21 cellular contexts compared by ENCODE assay signal in the genomic region with DNA sequence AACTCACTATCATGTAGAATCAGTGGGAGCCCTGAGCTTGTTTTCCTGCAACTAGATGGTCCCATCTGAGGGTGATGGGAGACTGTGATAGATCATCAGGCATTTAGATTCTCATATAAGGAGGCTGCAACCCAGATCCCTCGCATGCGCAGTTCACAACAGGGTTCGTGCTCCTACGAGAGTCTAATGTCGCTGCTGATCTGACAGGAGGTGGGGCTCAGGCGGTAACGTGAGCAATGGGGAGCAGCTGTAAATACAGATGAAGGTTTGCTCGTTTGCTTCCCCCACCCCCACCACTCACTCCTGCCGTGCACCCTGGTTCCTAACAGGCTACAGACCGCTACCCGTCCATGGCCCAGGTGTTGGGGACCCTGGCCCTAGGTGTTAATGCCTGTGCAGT.
A peak's percentile ranks its signal among the peaks of the same experiment; 100 is the strongest.
DNase-seq lines count a peak whose midpoint lies in the region; ATAC-seq and TF ChIP-seq lines count a peak whose summit lies in the region.
"Had no signal": no experiment of that assay in that cellular context is flagged by ENCODE, and none has a peak within 500 bp of the region (broad histone marks: within the 10 kb centered on the region; RNA-seq: fewer than 3 reads in every experiment).

No MANE protein-coding gene starts in this region.

- peaks cover 18% of the 10 kb centered on the region for H3K36me3 ChIP-seq in CD4-positive, alpha-beta memory T cell (ENCODE audit: insufficient read depth, low read length)
- H3K36me3 ChIP-seq: SJSA1 had no signal

- peak overlapping the region; percentile 43 to 92 (median 85) for H3K27ac Mint-ChIP-seq in CD4-positive, alpha-beta memory T cell
- H3K27ac Mint-ChIP-seq in activated naive CD8-positive, alpha-beta T cell treated with anti-CD3 and anti-CD28 coated beads, Interleukin-2, amount 10 ng/mL, durations not matched to agents 7 days and 5 days = peak overlapping the region; percentile 36
- H3K27ac Mint-ChIP-seq in neural crest cell (ENCODE audit: unreplicated experiment) = peak overlapping the region; percentile 86
- H3K27ac Mint-ChIP-seq: activated CD4-positive, alpha-beta memory T cell treated with anti-CD3 and anti-CD28 coated beads, Interleukin-2, amount 10 ng/mL, durations not matched to agents 7 days and 5 days; progenitor cell of endocrine pancreas had no signal

- no peak for TF ChIP-seq CTCF in C4-2B (conservative IDR thresholded peaks at IDR 0.05)
- no peak for TF ChIP-seq CTCF in neural crest cell (conservative IDR thresholded peaks at IDR 0.05)

- peaks cover 45 to 61% of the 10 kb centered on the region in 2 donors for H3K36me3 Mint-ChIP-seq in CD4-positive, alpha-beta memory T cell
- peaks cover 30% of the 10 kb centered on the region for H3K36me3 Mint-ChIP-seq in activated naive CD8-positive, alpha-beta T cell treated with anti-CD3 and anti-CD28 coated beads, Interleukin-2, amount 10 ng/mL, durations not matched to agents 7 days and 5 days
- peaks cover 34% of the 10 kb centered on the region for H3K36me3 Mint-ChIP-seq in neural crest cell (ENCODE audit: low read depth)

- POLR2A ChIA-PET in CD4-positive, alpha-beta memory T cell (lab: Charles Lee; ENCODE audit: partially characterized antibody) = interaction anchor here (1.6 kb wide), 1 partner anchor 166 kb away, joined by 11 read pairs; the partner anchor contains the start of gene CMPK2
- POLR2A ChIA-PET in activated naive CD8-positive, alpha-beta T cell treated with anti-CD3 and anti-CD28 coated beads, Interleukin-2, amount 10 ng/mL, durations not matched to agents 7 days and 5 days (lab: Charles Lee) = interaction anchor here (1.5 kb wide), 1 partner anchor 9 kb away, joined by 3 read pairs; no protein-coding TSS in a partner anchor

- no peak for ATAC-seq in activated naive CD8-positive, alpha-beta T cell treated with anti-CD3 and anti-CD28 coated beads, Interleukin-2, amount 10 ng/mL, durations not matched to agents 7 days and 5 days (ENCODE audit: low read depth)
- no peak for ATAC-seq in GM18517 (IDR thresholded peaks at IDR 0.05; ENCODE audit: unreplicated experiment)

- intact Hi-C loops in CD4-positive, alpha-beta memory T cell (cut with micrococcal nuclease) = loop anchor here (1.0 kb wide), 1 partner anchor 134 kb away; no protein-coding TSS in a partner anchor

- H3K4me3 Mint-ChIP-seq in CD4-positive, alpha-beta memory T cell = no peak overlapping the region
- H3K4me3 Mint-ChIP-seq in activated naive CD8-positive, alpha-beta T cell treated with anti-CD3 and anti-CD28 coated beads, Interleukin-2, amount 10 ng/mL, durations not matched to agents 7 days and 5 days = no peak overlapping the region
- H3K4me3 Mint-ChIP-seq in neural crest cell = no peak overlapping the region
- H3K4me3 Mint-ChIP-seq: activated CD4-positive, alpha-beta memory T cell treated with anti-CD3 and anti-CD28 coated beads, Interleukin-2, amount 10 ng/mL, durations not matched to agents 7 days and 5 days; CD4-positive, CD25-positive, alpha-beta regulatory T cell; stimulated activated naive CD8-positive, alpha-beta T cell treated with anti-CD3 and anti-CD28 coated beads, Interleukin-15, amount 100 ng/mL, for 72 hours had no signal

- H3K4me3 ChIP-seq in CD4-positive, alpha-beta memory T cell (ENCODE audit: low read length in 2 of 2) = no peak overlapping the region
- H3K4me3 ChIP-seq: hepatocyte, SJSA1, tibial artery had no signal

- H3K27ac ChIP-seq in C4-2B = peak overlapping the region; percentile 49
- no peak overlapping the region for H3K27ac ChIP-seq in CD4-positive, alpha-beta memory T cell (ENCODE audit: low read depth, low read length)
- H3K27ac ChIP-seq: hepatocyte, SJSA1, tibial artery had no signal

- no peaks in the 10 kb centered on the region for H3K9me3 ChIP-seq in CD4-positive, alpha-beta memory T cell (ENCODE audit: control insufficient read depth in 1 of 2, low read length in 2 of 2)
- H3K9me3 ChIP-seq: SJSA1, tibial artery had no signal

- H3K4me1 Mint-ChIP-seq in CD4-positive, alpha-beta memory T cell = peaks cover 11 to 34% (median 21%) of the 10 kb centered on the region in 4 donors
- peaks cover 11% of the 10 kb centered on the region for H3K4me1 Mint-ChIP-seq in activated naive CD8-positive, alpha-beta T cell treated with anti-CD3 and anti-CD28 coated beads, Interleukin-2, amount 10 ng/mL, durations not matched to agents 7 days and 5 days
- H3K4me1 Mint-ChIP-seq in neural crest cell = peaks cover 53% of the 10 kb centered on the region

- H3K27me3 Mint-ChIP-seq in CD4-positive, alpha-beta memory T cell = no peaks in the 10 kb centered on the region
- no peaks in the 10 kb centered on the region for H3K27me3 Mint-ChIP-seq in activated naive CD8-positive, alpha-beta T cell treated with anti-CD3 and anti-CD28 coated beads, Interleukin-2, amount 10 ng/mL, durations not matched to agents 7 days and 5 days
- no peaks in the 10 kb centered on the region for H3K27me3 Mint-ChIP-seq in neural crest cell (ENCODE audit: low read depth)
- H3K27me3 Mint-ChIP-seq: activated CD4-positive, alpha-beta memory T cell treated with anti-CD3 and anti-CD28 coated beads, Interleukin-2, amount 10 ng/mL, durations not matched to agents 7 days and 5 days; CD4-positive, CD25-positive, alpha-beta regulatory T cell; progenitor cell of endocrine pancreas; stimulated activated naive CD8-positive, alpha-beta T cell treated with anti-CD3 and anti-CD28 coated beads, Interleukin-15, amount 100 ng/mL, for 72 hours had no signal

- CTCF ChIA-PET in CD4-positive, alpha-beta memory T cell (lab: Charles Lee; ENCODE audit: partially characterized antibody) = interaction anchor here (1.2 to 5.5 kb wide), 5 partner anchors 13 to 166 kb away, joined by 3 to 46 read pairs (median 4); no protein-coding TSS in a partner anchor

- peaks cover 12% of the 10 kb centered on the region for H3K4me1 ChIP-seq in CD4-positive, alpha-beta memory T cell (ENCODE audit: insufficient read depth, low read length)
- H3K4me1 ChIP-seq: SJSA1, tibial artery had no signal

- no peaks in the 10 kb centered on the region for H3K9me3 Mint-ChIP-seq in CD4-positive, alpha-beta memory T cell
- no peaks in the 10 kb centered on the region for H3K9me3 Mint-ChIP-seq in activated naive CD8-positive, alpha-beta T cell treated with anti-CD3 and anti-CD28 coated beads, Interleukin-2, amount 10 ng/mL, durations not matched to agents 7 days and 5 days
- no peaks in the 10 kb centered on the region for H3K9me3 Mint-ChIP-seq in neural crest cell
- H3K9me3 Mint-ChIP-seq: activated CD4-positive, alpha-beta memory T cell treated with anti-CD3 and anti-CD28 coated beads, Interleukin-2, amount 10 ng/mL, durations not matched to agents 7 days and 5 days; CD4-positive, CD25-positive, alpha-beta regulatory T cell; stimulated activated naive CD8-positive, alpha-beta T cell treated with anti-CD3 and anti-CD28 coated beads, Interleukin-15, amount 100 ng/mL, for 72 hours had no signal

- DNase-seq in CD4-positive, alpha-beta memory T cell = no peak
- no peak for DNase-seq in activated naive CD8-positive, alpha-beta T cell treated with anti-CD3 and anti-CD28 coated beads, Interleukin-2, amount 10 ng/mL, durations not matched to agents 7 days and 5 days
- no peak for DNase-seq in neural crest cell (ENCODE audit: low read depth, low spot score)
- no peak for DNase-seq in NCI-H345 treated with DMSO at 0.1 percent for 48 hours (lab: John Stamatoyannopoulos, UW; ENCODE audit: unreplicated experiment)
- no peak for DNase-seq in HT-29 (ENCODE audit: low spot score)
- no peak for DNase-seq in activated CD8-positive, alpha-beta memory T cell treated with anti-CD3 and anti-CD28 coated beads, Interleukin-2, amount 50 U/mL, for 48 hours
- DNase-seq: activated CD4-positive, alpha-beta memory T cell treated with anti-CD3 and anti-CD28 coated beads, Interleukin-2, amount 10 ng/mL, durations not matched to agents 7 days and 5 days; CD4-positive, CD25-positive, alpha-beta regulatory T cell; cortex of kidney; foreskin fibroblast; NCI-H1092 treated with DMSO at 0.1 percent for 48 hours; NCI-H1930; NCI-H526; stimulated activated naive CD8-positive, alpha-beta T cell treated with anti-CD3 and anti-CD28 coated beads, Interleukin-15, amount 100 ng/mL, for 72 hours; T-helper 1 cell; tibial artery had no signal

- H3K27me3 ChIP-seq in CD4-positive, alpha-beta memory T cell (ENCODE audit: insufficient read depth, low read length) = no peaks in the 10 kb centered on the region
- H3K27me3 ChIP-seq: hepatocyte, SJSA1, tibial artery had no signal

Comparison
In these comparisons a context has a peak if more than half of its experiments do, and no peak if none do; other contexts are left out.
1. H3K27ac Mint-ChIP-seq: peak in every context shown above with its lines; median percentile 86 in neural crest cell; 85 in CD4-positive, alpha-beta memory T cell; 36 in activated naive CD8-positive, alpha-beta T cell treated with anti-CD3 and anti-CD28 coated beads, Interleukin-2, amount 10 ng/mL, durations not matched to agents 7 days and 5 days.